Comparison of ENCODE assay signal across 21 cellular contexts in the genomic region with DNA sequence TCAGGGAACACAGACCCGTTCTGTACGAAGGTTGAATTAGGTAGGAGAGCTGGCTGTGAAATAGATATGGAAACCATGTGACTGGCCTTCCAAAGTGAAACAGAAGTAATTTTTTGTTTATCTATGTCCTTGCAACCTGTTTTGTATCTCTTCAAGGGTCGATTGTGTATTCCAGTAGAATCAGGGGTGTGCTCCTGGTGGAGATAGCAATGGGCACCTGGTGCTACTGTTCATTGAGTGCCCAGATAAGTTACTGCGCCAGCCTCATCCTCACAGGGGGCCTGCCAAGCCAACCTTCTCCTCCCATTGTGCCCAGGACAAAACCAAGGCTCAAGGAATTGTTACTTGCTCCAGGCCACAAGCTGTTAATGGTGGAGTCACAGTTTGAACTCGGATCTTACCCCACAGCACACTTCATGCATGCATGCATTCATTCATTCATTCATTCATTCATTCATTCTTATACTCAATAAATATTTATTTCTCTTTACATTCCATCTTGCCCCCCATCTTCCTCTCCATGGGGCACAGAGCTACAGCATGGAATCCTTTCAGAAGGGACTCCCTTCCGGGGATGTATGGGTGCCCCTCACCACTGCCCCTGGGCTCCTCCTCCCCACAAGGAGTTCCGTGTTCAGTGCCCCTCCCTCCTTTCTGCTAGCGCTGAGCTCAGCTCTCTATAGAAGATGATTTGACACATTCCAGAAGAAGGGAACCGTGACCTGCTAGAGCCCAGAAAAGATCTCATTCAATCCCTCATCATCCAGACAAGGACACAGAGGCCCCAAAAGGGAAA. TPM values are rescaled to one million over a fixed set of nuclear protein-coding genes. Genes with fewer than 3 reads are reported as not detected.
DNase-seq lines count a peak whose midpoint lies in the region; ATAC-seq and TF ChIP-seq lines count a peak whose summit lies in the region.
"Had no signal": no experiment of that assay in that cellular context is flagged by ENCODE, and none has a peak within 500 bp of the region (broad histone marks: within the 10 kb centered on the region; RNA-seq: fewer than 3 reads in every experiment).

No MANE protein-coding gene starts in this region.

- POLR2A ChIA-PET in WTC11 (lab: Charles Lee), result no interaction called here

- TF ChIP-seq CTCF in WTC11 (IDR thresholded peaks at IDR 0.05), result no peak
- no peak for TF ChIP-seq CTCF in BE2C (IDR thresholded peaks at IDR 0.05; ENCODE audit: low read depth, low read length)

- H3K4me1 Mint-ChIP-seq in WTC11, result peaks cover 80% of the 10 kb centered on the region
- H3K4me1 Mint-ChIP-seq: T-helper 17 cell had no signal

- H3K4me1 ChIP-seq in HUES48 (ENCODE audit: control insufficient read depth, insufficient read depth, low read length) (peaks cover 41% of the 10 kb centered on the region), BE2C (peaks cover 75% of the 10 kb centered on the region)
- H3K4me1 ChIP-seq: colonic mucosa, gastroesophageal sphincter had no signal

- H3K27ac ChIP-seq in HUES48 (ENCODE audit: low read depth, low read length), result peak overlapping the region; percentile 67
- H3K27ac ChIP-seq: colonic mucosa, epithelial cell of prostate, gastroesophageal sphincter, suprapubic skin had no signal

- 0 out of 2 replicates have a peak overlapping the region, but pooled peaks have one; percentile 39 for H3K27ac Mint-ChIP-seq in WTC11
- H3K27ac Mint-ChIP-seq: T-helper 17 cell had no signal

- CTCF ChIA-PET in WTC11 (lab: Charles Lee), result interaction anchor here (0.7 to 12.2 kb wide), 12 partner anchors 11 to 121 kb away, joined by 3 to 184 read pairs (median 10); a partner anchor contains a TSS

- H3K9me3 Mint-ChIP-seq in WTC11, result no peaks in the 10 kb centered on the region

- H3K4me3 ChIP-seq in HUES48 (ENCODE audit: low read depth, low read length), result no peak overlapping the region
- no peak overlapping the region for H3K4me3 ChIP-seq in BE2C (ENCODE audit: low read depth, low read length)
- H3K4me3 ChIP-seq: colonic mucosa, gastroesophageal sphincter, suprapubic skin had no signal

- no peaks in the 10 kb centered on the region for H3K27me3 ChIP-seq in HUES48 (ENCODE audit: control insufficient read depth, insufficient read depth, low read length)
- H3K27me3 ChIP-seq in BE2C, result no peaks in the 10 kb centered on the region
- H3K27me3 ChIP-seq: colonic mucosa had no signal

- H3K9me3 ChIP-seq in HUES48 (ENCODE audit: control insufficient read depth, insufficient read depth, low read length), result no peaks in the 10 kb centered on the region
- no peaks in the 10 kb centered on the region for H3K9me3 ChIP-seq in BE2C
- H3K9me3 ChIP-seq: colonic mucosa, gastroesophageal sphincter, suprapubic skin had no signal

- ATAC-seq in WTC11 (no peak), HG03097 (IDR thresholded peaks at IDR 0.05; ENCODE audit: low FRiP score, unreplicated experiment) (no peak)
- ATAC-seq: gastroesophageal sphincter, sciatic nerve, T-helper 17 cell had no signal

- H3K9ac ChIP-seq in HUES48 (ENCODE audit: low read depth, low read length), result no peak overlapping the region

- H3K36me3 ChIP-seq in HUES48 (ENCODE audit: control insufficient read depth, insufficient read depth, low read length), result no peaks in the 10 kb centered on the region
- H3K36me3 ChIP-seq in BE2C, result no peaks in the 10 kb centered on the region
- H3K36me3 ChIP-seq: colonic mucosa, gastroesophageal sphincter, suprapubic skin had no signal

- no peak overlapping the region for H3K4me3 Mint-ChIP-seq in WTC11
- H3K4me3 Mint-ChIP-seq: T-helper 17 cell had no signal

- H3K36me3 Mint-ChIP-seq in WTC11, result no peaks in the 10 kb centered on the region

- DNase-seq in WTC11 (ENCODE audit: low spot score), result no peak
- peak; percentile 87 for DNase-seq in kidney tubule cell (ENCODE audit: low spot score)
- DNase-seq in renal cortical epithelial cell (ENCODE audit: low read depth), result peak; percentile 82
- DNase-seq in BE2C, result no peak
- DNase-seq in NCI-H748 (lab: John Stamatoyannopoulos, UW; ENCODE audit: unreplicated experiment), result no peak
- DNase-seq in DMS79 (lab: John Stamatoyannopoulos, UW), result no peak
- DNase-seq: activated CD4-positive, alpha-beta T cell treated with anti-CD3 and anti-CD28 coated beads for 1 hour; colonic mucosa; KBM-7; NCI-H1048; SHP77; stimulated activated CD4-positive, alpha-beta T cell treated with anti-CD3 and anti-CD28 coated beads, Interleukin-4, amount 100 ng/mL, for 1 hour; T-helper 17 cell had no signal

- H3K27me3 Mint-ChIP-seq in WTC11 (ENCODE audit: low read depth), result no peaks in the 10 kb centered on the region

TF ChIP-seq in WTC11, 78 proteins besides CTCF, POLR2A, EP300 and RAD21 (continues in another document):
- TF ChIP-seq MXD4 (CRISPR knock-in tag; IDR thresholded peaks at IDR 0.05; ENCODE audit: borderline replicate concordance) (no peak), GTF2I (CRISPR knock-in tag; conservative IDR thresholded peaks at IDR 0.05) (no peak), ZNF671 (CRISPR knock-in tag; IDR thresholded peaks at IDR 0.05) (no peak), ZNF121 (CRISPR knock-in tag; IDR thresholded peaks at IDR 0.05) (no peak)
- TF ChIP-seq, protein P1, sequence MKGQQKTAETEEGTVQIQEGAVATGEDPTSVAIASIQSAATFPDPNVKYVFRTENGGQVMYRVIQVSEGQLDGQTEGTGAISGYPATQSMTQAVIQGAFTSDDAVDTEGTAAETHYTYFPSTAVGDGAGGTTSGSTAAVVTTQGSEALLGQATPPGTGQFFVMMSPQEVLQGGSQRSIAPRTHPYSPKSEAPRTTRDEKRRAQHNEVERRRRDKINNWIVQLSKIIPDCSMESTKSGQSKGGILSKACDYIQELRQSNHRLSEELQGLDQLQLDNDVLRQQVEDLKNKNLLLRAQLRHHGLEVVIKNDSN (CRISPR knock-in tag; IDR thresholded peaks at IDR 0.05), result no peak
- TF ChIP-seq, protein P2, sequence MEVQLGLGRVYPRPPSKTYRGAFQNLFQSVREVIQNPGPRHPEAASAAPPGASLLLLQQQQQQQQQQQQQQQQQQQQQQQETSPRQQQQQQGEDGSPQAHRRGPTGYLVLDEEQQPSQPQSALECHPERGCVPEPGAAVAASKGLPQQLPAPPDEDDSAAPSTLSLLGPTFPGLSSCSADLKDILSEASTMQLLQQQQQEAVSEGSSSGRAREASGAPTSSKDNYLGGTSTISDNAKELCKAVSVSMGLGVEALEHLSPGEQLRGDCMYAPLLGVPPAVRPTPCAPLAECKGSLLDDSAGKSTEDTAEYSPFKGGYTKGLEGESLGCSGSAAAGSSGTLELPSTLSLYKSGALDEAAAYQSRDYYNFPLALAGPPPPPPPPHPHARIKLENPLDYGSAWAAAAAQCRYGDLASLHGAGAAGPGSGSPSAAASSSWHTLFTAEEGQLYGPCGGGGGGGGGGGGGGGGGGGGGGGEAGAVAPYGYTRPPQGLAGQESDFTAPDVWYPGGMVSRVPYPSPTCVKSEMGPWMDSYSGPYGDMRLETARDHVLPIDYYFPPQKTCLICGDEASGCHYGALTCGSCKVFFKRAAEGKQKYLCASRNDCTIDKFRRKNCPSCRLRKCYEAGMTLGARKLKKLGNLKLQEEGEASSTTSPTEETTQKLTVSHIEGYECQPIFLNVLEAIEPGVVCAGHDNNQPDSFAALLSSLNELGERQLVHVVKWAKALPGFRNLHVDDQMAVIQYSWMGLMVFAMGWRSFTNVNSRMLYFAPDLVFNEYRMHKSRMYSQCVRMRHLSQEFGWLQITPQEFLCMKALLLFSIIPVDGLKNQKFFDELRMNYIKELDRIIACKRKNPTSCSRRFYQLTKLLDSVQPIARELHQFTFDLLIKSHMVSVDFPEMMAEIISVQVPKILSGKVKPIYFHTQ (CRISPR knock-in tag; IDR thresholded peaks at IDR 0.05), result no peak
- TF ChIP-seq, protein P3, sequence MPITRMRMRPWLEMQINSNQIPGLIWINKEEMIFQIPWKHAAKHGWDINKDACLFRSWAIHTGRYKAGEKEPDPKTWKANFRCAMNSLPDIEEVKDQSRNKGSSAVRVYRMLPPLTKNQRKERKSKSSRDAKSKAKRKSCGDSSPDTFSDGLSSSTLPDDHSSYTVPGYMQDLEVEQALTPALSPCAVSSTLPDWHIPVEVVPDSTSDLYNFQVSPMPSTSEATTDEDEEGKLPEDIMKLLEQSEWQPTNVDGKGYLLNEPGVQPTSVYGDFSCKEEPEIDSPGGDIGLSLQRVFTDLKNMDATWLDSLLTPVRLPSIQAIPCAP (CRISPR knock-in tag; IDR thresholded peaks at IDR 0.05), result no peak
- TF ChIP-seq, protein P4, sequence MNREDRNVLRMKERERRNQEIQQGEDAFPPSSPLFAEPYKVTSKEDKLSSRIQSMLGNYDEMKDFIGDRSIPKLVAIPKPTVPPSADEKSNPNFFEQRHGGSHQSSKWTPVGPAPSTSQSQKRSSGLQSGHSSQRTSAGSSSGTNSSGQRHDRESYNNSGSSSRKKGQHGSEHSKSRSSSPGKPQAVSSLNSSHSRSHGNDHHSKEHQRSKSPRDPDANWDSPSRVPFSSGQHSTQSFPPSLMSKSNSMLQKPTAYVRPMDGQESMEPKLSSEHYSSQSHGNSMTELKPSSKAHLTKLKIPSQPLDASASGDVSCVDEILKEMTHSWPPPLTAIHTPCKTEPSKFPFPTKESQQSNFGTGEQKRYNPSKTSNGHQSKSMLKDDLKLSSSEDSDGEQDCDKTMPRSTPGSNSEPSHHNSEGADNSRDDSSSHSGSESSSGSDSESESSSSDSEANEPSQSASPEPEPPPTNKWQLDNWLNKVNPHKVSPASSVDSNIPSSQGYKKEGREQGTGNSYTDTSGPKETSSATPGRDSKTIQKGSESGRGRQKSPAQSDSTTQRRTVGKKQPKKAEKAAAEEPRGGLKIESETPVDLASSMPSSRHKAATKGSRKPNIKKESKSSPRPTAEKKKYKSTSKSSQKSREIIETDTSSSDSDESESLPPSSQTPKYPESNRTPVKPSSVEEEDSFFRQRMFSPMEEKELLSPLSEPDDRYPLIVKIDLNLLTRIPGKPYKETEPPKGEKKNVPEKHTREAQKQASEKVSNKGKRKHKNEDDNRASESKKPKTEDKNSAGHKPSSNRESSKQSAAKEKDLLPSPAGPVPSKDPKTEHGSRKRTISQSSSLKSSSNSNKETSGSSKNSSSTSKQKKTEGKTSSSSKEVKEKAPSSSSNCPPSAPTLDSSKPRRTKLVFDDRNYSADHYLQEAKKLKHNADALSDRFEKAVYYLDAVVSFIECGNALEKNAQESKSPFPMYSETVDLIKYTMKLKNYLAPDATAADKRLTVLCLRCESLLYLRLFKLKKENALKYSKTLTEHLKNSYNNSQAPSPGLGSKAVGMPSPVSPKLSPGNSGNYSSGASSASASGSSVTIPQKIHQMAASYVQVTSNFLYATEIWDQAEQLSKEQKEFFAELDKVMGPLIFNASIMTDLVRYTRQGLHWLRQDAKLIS (CRISPR knock-in tag; IDR thresholded peaks at IDR 0.05; ENCODE audit: borderline replicate concordance), result no peak

RNA-seq across cellular contexts. Expression of a gene that starts 24.0 kb away (rescaled TPM):
- total RNA-seq in WTC11 (2021) (1.8 to 2.7 TPM (median 2.6 TPM) in 3 replicates), renal cortical epithelial cell (4.2 and 54.7 TPM in 2 replicates)
- polyA plus RNA-seq in BE2C (2012; ENCODE audit: insufficient read depth, insufficient read length, low read depth), result 17.3 TPM

RNA-seq across cellular contexts. Expression of a gene that starts 24.1 kb away (rescaled TPM):
- not detected in 3 replicates for total RNA-seq in WTC11 (2021)
- not detected in 2 replicates for total RNA-seq in renal cortical epithelial cell
- polyA plus RNA-seq in BE2C (2012; ENCODE audit: insufficient read depth, insufficient read length, low read depth), result not detected
- total RNA-seq: colonic mucosa, gastroesophageal sphincter, mammary epithelial cell, sciatic nerve, T-helper 17 cell had no signal
- polyA plus RNA-seq: BJ, mammary epithelial cell had no signal

RNA-seq across cellular contexts. Expression of a gene that starts 34.9 kb away (rescaled TPM):
- 0.24 to 0.41 TPM (median 0.27 TPM) in 3 replicates for total RNA-seq in WTC11 (2021)
- total RNA-seq in renal cortical epithelial cell, result 0.10 and 0.69 TPM in 2 replicates
- not detected for polyA plus RNA-seq in BE2C (2012; ENCODE audit: insufficient read depth, insufficient read length, low read depth)
- total RNA-seq: T-helper 17 cell had no signal

Comparison
In these comparisons a context has a peak if more than half of its experiments do, and no peak if none do; other contexts are left out.
1. DNase-seq: peak in kidney tubule cell (single experiment) and renal cortical epithelial cell (single experiment); none in WTC11 (single experiment), BE2C (single experiment), NCI-H748 (single experiment) and DMS79 (single experiment).